ENCODE assay signal across 1 cellular context in genomic region chr3:122572940-122573412, GRCh38.
TF ChIP-seq lines count a peak whose summit lies in the region.

No MANE protein-coding gene starts in this region.

TF ChIP-seq in HepG2, 621 proteins besides CTCF, POLR2A, EP300 and RAD21 (continued from another document and continues in another):
- no peak for TF ChIP-seq ZBTB44 (CRISPR knock-in tag; IDR thresholded peaks at IDR 0.05)
- peak; percentile 41; the same call in 1 of the 2 replicates for TF ChIP-seq JUN (CRISPR knock-in tag; IDR thresholded peaks at IDR 0.05)
- no peak for TF ChIP-seq PRDM4 (CRISPR knock-in tag; IDR thresholded peaks at IDR 0.05; ENCODE audit: borderline replicate concordance)
- TF ChIP-seq ZNF629 (CRISPR knock-in tag; conservative IDR thresholded peaks at IDR 0.05) = no peak
- TF ChIP-seq TFE3 (CRISPR knock-in tag; IDR thresholded peaks at IDR 0.05) = peak; percentile 68
- TF ChIP-seq JARID2 (CRISPR knock-in tag; IDR thresholded peaks at IDR 0.05; ENCODE audit: insufficient replicate concordance) = no peak
- no peak for TF ChIP-seq DNMT1 (CRISPR knock-in tag; IDR thresholded peaks at IDR 0.05)
- no peak for TF ChIP-seq KLF15 (CRISPR knock-in tag; IDR thresholded peaks at IDR 0.05; ENCODE audit: borderline replicate concordance)
- TF ChIP-seq HNF1B (CRISPR knock-in tag; IDR thresholded peaks at IDR 0.05) = no peak
- TF ChIP-seq ZNF256 (CRISPR knock-in tag; conservative IDR thresholded peaks at IDR 0.05) = no peak
- 0 out of 2 replicates have a peak, but pooled peaks have one; percentile 29 for TF ChIP-seq HOXA3 (CRISPR knock-in tag; IDR thresholded peaks at IDR 0.05)
- no peak for TF ChIP-seq HMGA1 (CRISPR knock-in tag; conservative IDR thresholded peaks at IDR 0.05)
- TF ChIP-seq ZSCAN9 (CRISPR knock-in tag; IDR thresholded peaks at IDR 0.05; ENCODE audit: borderline replicate concordance) = no peak; the same call in 1 of the 2 replicates
- TF ChIP-seq ZSCAN12 (CRISPR knock-in tag; IDR thresholded peaks at IDR 0.05) = no peak
- TF ChIP-seq ZNF24 (IDR thresholded peaks at IDR 0.05) = no peak
- peak; percentile 80 for TF ChIP-seq GATAD2A (CRISPR knock-in tag; IDR thresholded peaks at IDR 0.05)
- TF ChIP-seq ZBTB4 (CRISPR knock-in tag; IDR thresholded peaks at IDR 0.05; ENCODE audit: borderline replicate concordance) = no peak
- no peak for TF ChIP-seq ZHX1 (CRISPR knock-in tag; IDR thresholded peaks at IDR 0.05; ENCODE audit: low read depth)
- TF ChIP-seq ZNF12 (CRISPR knock-in tag; IDR thresholded peaks at IDR 0.05) = no peak
- TF ChIP-seq ZNF772 (CRISPR knock-in tag; IDR thresholded peaks at IDR 0.05) = no peak; the same call in 1 of the 2 replicates
- TF ChIP-seq ZBTB43 (CRISPR knock-in tag; conservative IDR thresholded peaks at IDR 0.05) = peak; percentile 51; the same call in 1 of the 2 replicates
- TF ChIP-seq ELF3 (CRISPR knock-in tag; IDR thresholded peaks at IDR 0.05) = peak; percentile 71
- no peak for TF ChIP-seq ZNF775 (CRISPR knock-in tag; IDR thresholded peaks at IDR 0.05; ENCODE audit: borderline replicate concordance)
- peak; percentile 60 for TF ChIP-seq ZMYM4 (CRISPR knock-in tag; IDR thresholded peaks at IDR 0.05)
- no peak for TF ChIP-seq TRIM22 (IDR thresholded peaks at IDR 0.05)
- peak; percentile 83; the same call in 1 of the 2 replicates for TF ChIP-seq GFI1 (CRISPR knock-in tag; IDR thresholded peaks at IDR 0.05; ENCODE audit: borderline replicate concordance)
- no peak for TF ChIP-seq ZNF34 (CRISPR knock-in tag; IDR thresholded peaks at IDR 0.05; ENCODE audit: borderline replicate concordance)
- TF ChIP-seq KLF11 (CRISPR knock-in tag; IDR thresholded peaks at IDR 0.05) = no peak
- TF ChIP-seq KIAA2018 (CRISPR knock-in tag; IDR thresholded peaks at IDR 0.05; ENCODE audit: borderline replicate concordance) = no peak
